In the genomic region with DNA sequence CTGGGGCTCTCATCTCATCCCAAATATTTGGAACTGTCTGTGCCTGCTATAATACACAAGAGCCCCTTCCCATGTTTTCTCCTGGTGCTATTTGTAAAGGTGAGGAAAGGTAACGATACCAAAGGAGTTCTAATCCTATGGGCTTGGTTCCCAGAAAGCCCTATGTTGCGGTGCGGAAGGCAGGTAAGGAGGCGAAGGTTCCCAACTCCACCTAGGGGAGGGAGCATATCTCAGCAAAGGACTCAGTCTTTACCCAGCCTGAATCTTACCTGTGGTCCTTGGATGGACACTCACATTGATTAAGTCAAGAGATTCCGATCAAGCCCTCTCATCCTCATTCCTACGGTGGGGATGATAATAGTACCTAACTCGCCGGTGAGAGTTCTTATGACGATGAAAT, we compare ENCODE assay signal across 15 cellular contexts.
A peak's percentile ranks its signal among the peaks of the same experiment; 100 is the strongest.
DNase-seq lines count a peak whose midpoint lies in the region; ATAC-seq and TF ChIP-seq lines count a peak whose summit lies in the region.
"Had no signal": no experiment of that assay in that cellular context is flagged by ENCODE, and none has a peak within 500 bp of the region (broad histone marks: within the 10 kb centered on the region; RNA-seq: fewer than 3 reads in every experiment).

No MANE protein-coding gene starts in this region.

- H3K4me1 ChIP-seq in CD8-positive, alpha-beta T cell (ENCODE audit: insufficient read depth, low read length), result peaks cover 31% of the 10 kb centered on the region
- H3K4me1 ChIP-seq in SJCRH30 (peaks cover 29% of the 10 kb centered on the region), subcutaneous abdominal adipose tissue (ENCODE audit: control insufficient read depth in 5 of 5, insufficient read depth in 5 of 5, low read length in 5 of 5) (peaks cover 14 to 58% (median 43%) of the 10 kb centered on the region in 5 donors)

- H3K27ac Mint-ChIP-seq in CD8-positive, alpha-beta T cell, result peak overlapping the region; percentile 23
- peak overlapping the region; percentile 96 for H3K27ac Mint-ChIP-seq in endothelial cell (ENCODE audit: unreplicated experiment)

- no peaks in the 10 kb centered on the region for H3K27me3 Mint-ChIP-seq in CD8-positive, alpha-beta T cell (ENCODE audit: low read depth)
- peaks cover 3% of the 10 kb centered on the region for H3K27me3 Mint-ChIP-seq in endothelial cell (ENCODE audit: unreplicated experiment)
- H3K27me3 Mint-ChIP-seq: stimulated activated naive B cell treated with anti-CD40 and anti-IgM and Interleukin-4, amounts not matched to agents 10 μg/mL and 1 μg/mL and 100 μg/mL, for 72 hours had no signal

- no peak for DNase-seq in CD8-positive, alpha-beta T cell
- DNase-seq in SJCRH30 (no peak), endothelial cell (ENCODE audit: low spot score) (no peak), iPS-NIHi11 (ENCODE audit: low spot score) (no peak), DMS153 treated with DMSO at 0.1 percent for 48 hours (lab: John Stamatoyannopoulos, UW; ENCODE audit: unreplicated experiment) (no peak)
- DNase-seq: activated CD8-positive, alpha-beta memory T cell treated with anti-CD3 and anti-CD28 coated beads for 24 hours; GDM1; NCI-H1105 treated with DMSO at 0.1 percent for 48 hours; NCI-H526; retina; SHP77 treated with DMSO at 0.1 percent for 48 hours; stimulated activated naive B cell treated with anti-CD40 and anti-IgM and Interleukin-4, amounts not matched to agents 10 μg/mL and 1 μg/mL and 100 μg/mL, for 72 hours; WERI-Rb-1 had no signal

- H3K4me3 Mint-ChIP-seq in CD8-positive, alpha-beta T cell, result no peak overlapping the region
- H3K4me3 Mint-ChIP-seq in endothelial cell (ENCODE audit: unreplicated experiment), result no peak overlapping the region

- peaks cover 59% of the 10 kb centered on the region for H3K4me1 Mint-ChIP-seq in CD8-positive, alpha-beta T cell (ENCODE audit: low read depth)
- peaks cover 40% of the 10 kb centered on the region for H3K4me1 Mint-ChIP-seq in endothelial cell (ENCODE audit: unreplicated experiment)

- no peak overlapping the region for H3K27ac ChIP-seq in CD8-positive, alpha-beta T cell (ENCODE audit: low read depth, low read length)
- H3K27ac ChIP-seq in SJCRH30 (peak overlapping the region; percentile 90), subcutaneous abdominal adipose tissue (ENCODE audit: low read depth, low read length) (peak overlapping the region; percentile 78)
- H3K27ac ChIP-seq: WERI-Rb-1 had no signal

- H3K9ac ChIP-seq in subcutaneous abdominal adipose tissue (ENCODE audit: low read length in 5 of 5), result no peak overlapping the region

- ATAC-seq in CD8-positive, alpha-beta T cell, result no peak
- no peak for ATAC-seq in GM18511 (IDR thresholded peaks at IDR 0.05; ENCODE audit: unreplicated experiment)
- ATAC-seq: stimulated activated naive B cell treated with anti-CD40 and anti-IgM and Interleukin-4, amounts not matched to agents 10 μg/mL and 1 μg/mL and 100 μg/mL, for 72 hours had no signal

- CTCF ChIA-PET in CD8-positive, alpha-beta T cell (lab: Charles Lee), result interaction anchor here (0.6 to 1.5 kb wide), 3 partner anchors 15 to 90 kb away, joined by 3 to 4 read pairs (median 3); no protein-coding TSS in a partner anchor

- intact Hi-C loops in CD8-positive, alpha-beta T cell (cut with DNase I, micrococcal nuclease), result no loop called here

- H3K9me3 Mint-ChIP-seq in CD8-positive, alpha-beta T cell, result no peaks in the 10 kb centered on the region
- H3K9me3 Mint-ChIP-seq in endothelial cell (ENCODE audit: unreplicated experiment), result no peaks in the 10 kb centered on the region

- no peaks in the 10 kb centered on the region for H3K36me3 ChIP-seq in CD8-positive, alpha-beta T cell (ENCODE audit: insufficient read depth, low read length)
- H3K36me3 ChIP-seq in SJCRH30, result no peaks in the 10 kb centered on the region
- no peaks in the 10 kb centered on the region for H3K36me3 ChIP-seq in subcutaneous abdominal adipose tissue (ENCODE audit: control insufficient read depth in 5 of 5, insufficient read depth in 5 of 5, low read length in 5 of 5)
- H3K36me3 ChIP-seq: WERI-Rb-1 had no signal

- H3K9me3 ChIP-seq in CD8-positive, alpha-beta T cell (ENCODE audit: low read length), result no peaks in the 10 kb centered on the region
- H3K9me3 ChIP-seq in SJCRH30 (replicated peaks) (no peaks in the 10 kb centered on the region), subcutaneous abdominal adipose tissue (ENCODE audit: control insufficient read depth in 5 of 5, low read length in 5 of 5) (no peaks in the 10 kb centered on the region)

- POLR2A ChIA-PET in CD8-positive, alpha-beta T cell (lab: Charles Lee), result interaction anchor here (0.9 kb wide), 1 partner anchor 17 kb away, joined by 3 read pairs; no protein-coding TSS in a partner anchor

- H3K36me3 Mint-ChIP-seq in CD8-positive, alpha-beta T cell, result peaks cover 29% of the 10 kb centered on the region
- no peaks in the 10 kb centered on the region for H3K36me3 Mint-ChIP-seq in endothelial cell (ENCODE audit: low read depth, unreplicated experiment)

- no peaks in the 10 kb centered on the region for H3K27me3 ChIP-seq in CD8-positive, alpha-beta T cell (ENCODE audit: insufficient read depth, low read length)
- no peaks in the 10 kb centered on the region for H3K27me3 ChIP-seq in SJCRH30
- no peaks in the 10 kb centered on the region for H3K27me3 ChIP-seq in subcutaneous abdominal adipose tissue (ENCODE audit: control insufficient read depth in 5 of 5, insufficient read depth in 4 of 5, low read length in 5 of 5)

- TF ChIP-seq CTCF in CD8-positive, alpha-beta T cell (IDR thresholded peaks at IDR 0.05), result no peak
- TF ChIP-seq CTCF in endothelial cell (IDR thresholded peaks at IDR 0.05; ENCODE audit: unreplicated experiment), result no peak

- no peak overlapping the region for H3K4me3 ChIP-seq in CD8-positive, alpha-beta T cell (ENCODE audit: low read depth, low read length)
- H3K4me3 ChIP-seq in SJCRH30 (no peak overlapping the region), subcutaneous abdominal adipose tissue (ENCODE audit: low read depth in 1 of 5, low read length in 5 of 5) (no peak overlapping the region)
